Comparison of ENCODE assay signal across 1 cellular context in the genomic region with DNA sequence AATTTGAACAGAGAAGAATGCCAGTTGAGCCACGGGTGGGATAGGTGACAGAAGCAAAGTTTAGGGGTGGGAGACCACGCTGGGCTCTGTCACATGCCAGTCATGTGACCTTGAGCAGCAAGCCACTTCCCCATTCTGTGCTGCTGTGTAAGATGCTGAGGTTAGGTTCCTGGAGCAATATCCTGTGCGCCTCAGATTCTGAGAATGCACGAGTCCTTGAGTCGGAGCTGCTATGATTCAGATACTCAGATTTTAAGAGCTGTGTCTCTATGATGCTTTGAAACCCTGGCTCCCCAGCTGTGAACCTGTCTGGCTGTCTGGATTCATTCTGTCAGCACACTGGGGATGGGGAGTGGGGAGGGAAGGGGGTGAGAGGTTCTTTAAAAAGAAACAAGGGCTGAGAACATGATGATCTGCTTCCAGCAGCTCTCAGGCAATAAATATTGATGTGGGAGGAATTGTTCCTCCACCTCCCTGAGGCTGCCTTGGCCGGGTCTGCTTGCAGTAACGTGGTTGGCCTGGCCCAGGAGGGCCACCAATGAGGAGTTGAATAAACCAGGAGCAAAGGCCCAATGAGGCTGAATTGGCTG.
TF ChIP-seq lines count a peak whose summit lies in the region.

No MANE protein-coding gene starts in this region.

TF ChIP-seq in WTC11, 78 proteins besides CTCF, POLR2A, EP300 and RAD21 (continued from another document):
- TF ChIP-seq, protein P1, sequence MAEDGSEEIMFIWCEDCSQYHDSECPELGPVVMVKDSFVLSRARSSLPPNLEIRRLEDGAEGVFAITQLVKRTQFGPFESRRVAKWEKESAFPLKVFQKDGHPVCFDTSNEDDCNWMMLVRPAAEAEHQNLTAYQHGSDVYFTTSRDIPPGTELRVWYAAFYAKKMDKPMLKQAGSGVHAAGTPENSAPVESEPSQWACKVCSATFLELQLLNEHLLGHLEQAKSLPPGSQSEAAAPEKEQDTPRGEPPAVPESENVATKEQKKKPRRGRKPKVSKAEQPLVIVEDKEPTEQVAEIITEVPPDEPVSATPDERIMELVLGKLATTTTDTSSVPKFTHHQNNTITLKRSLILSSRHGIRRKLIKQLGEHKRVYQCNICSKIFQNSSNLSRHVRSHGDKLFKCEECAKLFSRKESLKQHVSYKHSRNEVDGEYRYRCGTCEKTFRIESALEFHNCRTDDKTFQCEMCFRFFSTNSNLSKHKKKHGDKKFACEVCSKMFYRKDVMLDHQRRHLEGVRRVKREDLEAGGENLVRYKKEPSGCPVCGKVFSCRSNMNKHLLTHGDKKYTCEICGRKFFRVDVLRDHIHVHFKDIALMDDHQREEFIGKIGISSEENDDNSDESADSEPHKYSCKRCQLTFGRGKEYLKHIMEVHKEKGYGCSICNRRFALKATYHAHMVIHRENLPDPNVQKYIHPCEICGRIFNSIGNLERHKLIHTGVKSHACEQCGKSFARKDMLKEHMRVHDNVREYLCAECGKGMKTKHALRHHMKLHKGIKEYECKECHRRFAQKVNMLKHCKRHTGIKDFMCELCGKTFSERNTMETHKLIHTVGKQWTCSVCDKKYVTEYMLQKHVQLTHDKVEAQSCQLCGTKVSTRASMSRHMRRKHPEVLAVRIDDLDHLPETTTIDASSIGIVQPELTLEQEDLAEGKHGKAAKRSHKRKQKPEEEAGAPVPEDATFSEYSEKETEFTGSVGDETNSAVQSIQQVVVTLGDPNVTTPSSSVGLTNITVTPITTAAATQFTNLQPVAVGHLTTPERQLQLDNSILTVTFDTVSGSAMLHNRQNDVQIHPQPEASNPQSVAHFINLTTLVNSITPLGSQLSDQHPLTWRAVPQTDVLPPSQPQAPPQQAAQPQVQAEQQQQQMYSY (CRISPR knock-in tag; IDR thresholded peaks at IDR 0.05) = no peak
- TF ChIP-seq NFATC4 (CRISPR knock-in tag; IDR thresholded peaks at IDR 0.05) = no peak
- TF ChIP-seq NFE2L1 (CRISPR knock-in tag; IDR thresholded peaks at IDR 0.05) = no peak
- no peak for TF ChIP-seq TP53 (CRISPR knock-in tag; IDR thresholded peaks at IDR 0.05)
- no peak for TF ChIP-seq OVOL2 (CRISPR knock-in tag; IDR thresholded peaks at IDR 0.05; ENCODE audit: borderline replicate concordance)
- TF ChIP-seq ZNF263 (CRISPR knock-in tag; IDR thresholded peaks at IDR 0.05; ENCODE audit: low read depth) = no peak
